ENCODE assay signal across 25 cellular contexts in genomic region chr10:133456041-133456951, GRCh38. TPM values are rescaled to one million over a fixed set of nuclear protein-coding genes. Genes with fewer than 3 reads are reported as not detected.
DNase-seq lines count a peak whose midpoint lies in the region; ATAC-seq, FAIRE-seq and TF ChIP-seq lines count a peak whose summit lies in the region.
"Had no signal": no experiment of that assay in that cellular context is flagged by ENCODE, and none has a peak within 500 bp of the region (broad histone marks: within the 10 kb centered on the region; RNA-seq: fewer than 3 reads in every experiment).

No MANE protein-coding gene starts in this region.

- H3K4me3 ChIP-seq in esophagus muscularis mucosa, result no peak overlapping the region
- no peak overlapping the region for H3K4me3 ChIP-seq in tibial nerve
- H3K4me3 ChIP-seq: BLaER1 treated with 17β-estradiol and CSF1 and Interleukin-3, amounts not matched to agents 10 nM and 100 nM; body of pancreas; gastroesophageal sphincter; prostate gland; SJCRH30; tibial artery had no signal

- no peak overlapping the region for H3K27ac Mint-ChIP-seq in T-helper 2 cell treated with Interferon-gamma antibody and Interleukin-4, amounts not matched to agents 5 μg/mL and 100 μg/mL, for 36 hours
- H3K27ac Mint-ChIP-seq in osteocyte (ENCODE audit: unreplicated experiment), result no peak overlapping the region
- H3K27ac Mint-ChIP-seq: activated naive CD4-positive, alpha-beta T cell treated with anti-CD3 and anti-CD28 coated beads, Interleukin-2, amount 10 ng/mL, durations not matched to agents 7 days and 5 days had no signal

- no peak for TF ChIP-seq CTCF in esophagus muscularis mucosa (IDR thresholded peaks at IDR 0.05)
- no peak for TF ChIP-seq CTCF in osteocyte (IDR thresholded peaks at IDR 0.05)
- TF ChIP-seq CTCF in tibial nerve (IDR thresholded peaks at IDR 0.05), result no peak

- TF ChIP-seq POLR2A in GM12891 (IDR thresholded peaks at IDR 0.05; ENCODE audit: low read depth, low read length) (no peak), esophagus muscularis mucosa (IDR thresholded peaks at IDR 0.05; ENCODE audit: low read depth) (no peak), tibial nerve (IDR thresholded peaks at IDR 0.05) (no peak)

- DNase-seq in T-helper 2 cell treated with Interferon-gamma antibody and Interleukin-4, amounts not matched to agents 5 μg/mL and 100 μg/mL, for 36 hours (ENCODE audit: low spot score), result peak; percentile 1
- DNase-seq in T-helper 2 cell (no peak), GM12891 (ENCODE audit: insufficient read length, low spot score) (peak; percentile 14), esophagus muscularis mucosa (ENCODE audit: extremely low spot score) (peak; percentile 78), osteocyte (ENCODE audit: extremely low spot score, unreplicated experiment) (peak; percentile 81), NCI-H748 (lab: John Stamatoyannopoulos, UW; ENCODE audit: unreplicated experiment) (no peak), tibial nerve (ENCODE audit: low spot score in 2 of 2) (no peak)
- DNase-seq: activated naive CD4-positive, alpha-beta T cell treated with anti-CD3 and anti-CD28 coated beads, Interleukin-2, amount 10 ng/mL, durations not matched to agents 7 days and 5 days; body of pancreas; DMS53; Karpas-422; NCI-H1436 treated with DMSO at 0.1 percent for 48 hours; NCI-H226; NCI-H748 treated with DMSO at 0.1 percent for 48 hours; SJCRH30; SW 1271 had no signal

- H3K36me3 ChIP-seq in esophagus muscularis mucosa, result peaks cover 0 to 14% (median 0%) of the 10 kb centered on the region in 4 donors
- peaks cover 0 to 52% (median 0%) of the 10 kb centered on the region in 3 donors for H3K36me3 ChIP-seq in tibial nerve
- H3K36me3 ChIP-seq: BLaER1 treated with 17β-estradiol and CSF1 and Interleukin-3, amounts not matched to agents 10 nM and 100 nM; prostate gland; SJCRH30 had no signal

- no peaks in the 10 kb centered on the region for H3K9me3 Mint-ChIP-seq in T-helper 2 cell treated with Interferon-gamma antibody and Interleukin-4, amounts not matched to agents 5 μg/mL and 100 μg/mL, for 36 hours
- peaks cover 4% of the 10 kb centered on the region for H3K9me3 Mint-ChIP-seq in osteocyte (ENCODE audit: unreplicated experiment)
- H3K9me3 Mint-ChIP-seq: activated naive CD4-positive, alpha-beta T cell treated with anti-CD3 and anti-CD28 coated beads, Interleukin-2, amount 10 ng/mL, durations not matched to agents 7 days and 5 days had no signal

- no peaks in the 10 kb centered on the region for H3K27me3 ChIP-seq in esophagus muscularis mucosa
- no peaks in the 10 kb centered on the region for H3K27me3 ChIP-seq in tibial nerve
- H3K27me3 ChIP-seq: BLaER1 treated with 17β-estradiol and CSF1 and Interleukin-3, amounts not matched to agents 10 nM and 100 nM; body of pancreas; gastroesophageal sphincter; SJCRH30; tibial artery had no signal

- TF ChIP-seq EP300 in esophagus muscularis mucosa (IDR thresholded peaks at IDR 0.05) (no peak), tibial nerve (IDR thresholded peaks at IDR 0.05) (no peak)

- H3K36me3 Mint-ChIP-seq in T-helper 2 cell treated with Interferon-gamma antibody and Interleukin-4, amounts not matched to agents 5 μg/mL and 100 μg/mL, for 36 hours (ENCODE audit: low read depth), result no peaks in the 10 kb centered on the region
- H3K36me3 Mint-ChIP-seq in osteocyte (ENCODE audit: unreplicated experiment), result peaks cover 2% of the 10 kb centered on the region
- H3K36me3 Mint-ChIP-seq: activated naive CD4-positive, alpha-beta T cell treated with anti-CD3 and anti-CD28 coated beads, Interleukin-2, amount 10 ng/mL, durations not matched to agents 7 days and 5 days had no signal

- H3K27me3 Mint-ChIP-seq in T-helper 2 cell treated with Interferon-gamma antibody and Interleukin-4, amounts not matched to agents 5 μg/mL and 100 μg/mL, for 36 hours (ENCODE audit: low read depth), result no peaks in the 10 kb centered on the region
- no peaks in the 10 kb centered on the region for H3K27me3 Mint-ChIP-seq in osteocyte (ENCODE audit: unreplicated experiment)
- H3K27me3 Mint-ChIP-seq: activated naive CD4-positive, alpha-beta T cell treated with anti-CD3 and anti-CD28 coated beads, Interleukin-2, amount 10 ng/mL, durations not matched to agents 7 days and 5 days had no signal

- no peak for FAIRE-seq in GM12891 (lab: Jason Lieb, UNC)

- 85% methylated on average over 43 of the region's 46 CpGs for WGBS in esophagus muscularis mucosa
- WGBS in tibial nerve, 2 donors, result 88 to 90% methylated on average over 33 to 46 of the region's 46 CpGs

- no peaks in the 10 kb centered on the region for H3K9me3 ChIP-seq in esophagus muscularis mucosa
- peaks cover 0 to 16% (median 2%) of the 10 kb centered on the region in 4 donors for H3K9me3 ChIP-seq in tibial nerve
- H3K9me3 ChIP-seq: body of pancreas, gastroesophageal sphincter, prostate gland, SJCRH30, tibial artery had no signal

- H3K4me1 ChIP-seq in esophagus muscularis mucosa, result no peaks in the 10 kb centered on the region
- H3K4me1 ChIP-seq in tibial nerve, result no peaks in the 10 kb centered on the region
- H3K4me1 ChIP-seq: body of pancreas, gastroesophageal sphincter, prostate gland, SJCRH30, tibial artery had no signal

- no peak for ATAC-seq in HG03175 (IDR thresholded peaks at IDR 0.05; ENCODE audit: unreplicated experiment)
- ATAC-seq: body of pancreas, gastroesophageal sphincter, sciatic nerve had no signal

- no peaks in the 10 kb centered on the region for H3K4me1 Mint-ChIP-seq in T-helper 2 cell treated with Interferon-gamma antibody and Interleukin-4, amounts not matched to agents 5 μg/mL and 100 μg/mL, for 36 hours (ENCODE audit: low read depth)
- H3K4me1 Mint-ChIP-seq in osteocyte (ENCODE audit: unreplicated experiment), result no peaks in the 10 kb centered on the region
- H3K4me1 Mint-ChIP-seq: activated naive CD4-positive, alpha-beta T cell treated with anti-CD3 and anti-CD28 coated beads, Interleukin-2, amount 10 ng/mL, durations not matched to agents 7 days and 5 days had no signal

- H3K27ac ChIP-seq in esophagus muscularis mucosa (replicated peaks in 1 of 4) (no peak overlapping the region), tibial nerve (no peak overlapping the region)
- H3K27ac ChIP-seq: 22Rv1; BLaER1 treated with 17β-estradiol and CSF1 and Interleukin-3, amounts not matched to agents 10 nM and 100 nM; body of pancreas; gastroesophageal sphincter; prostate gland; SJCRH30; tibial artery had no signal

- intact Hi-C loops in esophagus muscularis mucosa (cut with DNase I), result no loop called here

- H3K4me3 Mint-ChIP-seq in T-helper 2 cell treated with Interferon-gamma antibody and Interleukin-4, amounts not matched to agents 5 μg/mL and 100 μg/mL, for 36 hours, result no peak overlapping the region
- no peak overlapping the region for H3K4me3 Mint-ChIP-seq in osteocyte (ENCODE audit: unreplicated experiment)
- H3K4me3 Mint-ChIP-seq: activated naive CD4-positive, alpha-beta T cell treated with anti-CD3 and anti-CD28 coated beads, Interleukin-2, amount 10 ng/mL, durations not matched to agents 7 days and 5 days had no signal

TF ChIP-seq in GM12891, 5 proteins besides CTCF, POLR2A, EP300 and RAD21:
- TF ChIP-seq PAX5 (IDR thresholded peaks at IDR 0.05; ENCODE audit: insufficient read depth, low read length, severe bottlenecking), result no peak
- TF ChIP-seq SPI1 (IDR thresholded peaks at IDR 0.05; ENCODE audit: low read depth, low read length), result no peak
- TF ChIP-seq POU2F2 (IDR thresholded peaks at IDR 0.05; ENCODE audit: low read depth, low read length), result no peak

RNA-seq across cellular contexts. Expression of gene SCART1, which starts 2.6 kb away (rescaled TPM):
- 0.22 TPM for polyA plus RNA-seq in GM12891 (2012; ENCODE audit: low read depth, missing spikeins)
- 1 to 10 TPM in 3 of 4 donors, under 1 TPM in 1; 0.65 to 1.7 (median 1.4) TPM for total RNA-seq in esophagus muscularis mucosa
- 3.2 and 4.8 TPM in 2 replicates for total RNA-seq in osteocyte
- total RNA-seq in tibial nerve, result 1 to 10 TPM; 4.8 to 8.1 (median 6.1) TPM

RNA-seq across cellular contexts. Expression of gene SPRN, which starts 31.9 kb away (rescaled TPM):
- 0.49 TPM for polyA plus RNA-seq in GM12891 (2012; ENCODE audit: low read depth, missing spikeins)
- total RNA-seq in esophagus muscularis mucosa (under 1 TPM in 2 of 4 donors, not detected in 2; 0.34 to 0.71 TPM), osteocyte (2.2 and 2.7 TPM in 2 replicates), tibial nerve (not detected)
- total RNA-seq: body of pancreas, G401, H4, SJCRH30 had no signal

Comparison
In these comparisons a context has a peak if more than half of its experiments do, and no peak if none do; other contexts are left out.
1. DNase-seq: peak in T-helper 2 cell treated with Interferon-gamma antibody and Interleukin-4, amounts not matched to agents 5 μg/mL and 100 μg/mL, for 36 hours (single experiment), GM12891 (single experiment), esophagus muscularis mucosa (single experiment) and osteocyte (single experiment); none in T-helper 2 cell (0 of 5), NCI-H748 (single experiment) and tibial nerve (0 of 2).